ENCODE assay signal across 15 cellular contexts in the genomic region with DNA sequence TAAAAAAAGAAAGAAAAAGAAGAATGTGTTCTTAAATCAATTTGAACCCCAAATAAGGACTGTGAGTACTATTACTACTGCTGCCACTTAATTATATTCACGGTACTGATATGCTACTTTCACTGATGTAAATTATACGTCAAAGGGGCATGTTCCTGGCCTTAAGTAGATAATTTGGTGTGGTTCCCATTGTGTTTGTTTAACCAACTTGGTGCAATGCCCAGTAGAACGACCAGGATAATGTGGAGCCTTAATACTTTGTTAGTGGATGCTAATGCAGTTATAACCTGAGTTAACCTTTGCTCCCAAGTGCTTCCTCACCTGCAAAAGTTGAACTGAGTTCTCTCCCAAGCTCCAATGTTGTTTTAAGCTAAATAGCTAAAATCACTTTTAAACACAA.
"Had no signal": no experiment of that assay in that cellular context is flagged by ENCODE, and none has a peak within 500 bp of the region (broad histone marks: within the 10 kb centered on the region; RNA-seq: fewer than 3 reads in every experiment).

No MANE protein-coding gene starts in this region.

- ATAC-seq: activated naive CD8-positive, alpha-beta T cell treated with anti-CD3 and anti-CD28 coated beads, Interleukin-2, amount 50 U/mL, for 24 hours had no signal

- H3K4me1 ChIP-seq: ascending aorta, left ventricle myocardium inferior, uterus had no signal

- H3K27ac ChIP-seq: ascending aorta, cardiac muscle cell, left ventricle myocardium inferior, skin epidermis, uterus had no signal

- H3K4me3 ChIP-seq: ascending aorta, cardiac muscle cell, left ventricle myocardium inferior, skin epidermis, thyroid gland, uterus had no signal

- DNase-seq: activated CD4-positive, alpha-beta memory T cell treated with anti-CD3 and anti-CD28 coated beads, Interleukin-2, amount 10 ng/mL, durations not matched to agents 7 days and 5 days; activated CD4-positive, CD25-positive, alpha-beta regulatory T cell treated with anti-CD3 and anti-CD28 coated beads, Interleukin-2, amount 50 U/mL, for 72 hours; activated naive CD4-positive, alpha-beta T cell treated with Interleukin-2 at 50 U/mL for 16 hours; activated naive CD8-positive, alpha-beta T cell treated with anti-CD3 and anti-CD28 coated beads, Interleukin-2, amount 50 U/mL, for 24 hours; effector CD4-positive, alpha-beta T cell; foreskin melanocyte; head of caudate nucleus; left ventricle myocardium inferior; nephron progenitor cell; T-helper 9 cell; uterus had no signal

- H3K36me3 ChIP-seq: ascending aorta, cardiac muscle cell, left ventricle myocardium inferior, thyroid gland, uterus had no signal

- H3K27me3 ChIP-seq: ascending aorta, cardiac muscle cell, thyroid gland, uterus had no signal

- H3K9me3 ChIP-seq: ascending aorta, left ventricle myocardium inferior, thyroid gland, uterus had no signal
